Comparison of ENCODE assay signal across 8 cellular contexts in the genomic region with DNA sequence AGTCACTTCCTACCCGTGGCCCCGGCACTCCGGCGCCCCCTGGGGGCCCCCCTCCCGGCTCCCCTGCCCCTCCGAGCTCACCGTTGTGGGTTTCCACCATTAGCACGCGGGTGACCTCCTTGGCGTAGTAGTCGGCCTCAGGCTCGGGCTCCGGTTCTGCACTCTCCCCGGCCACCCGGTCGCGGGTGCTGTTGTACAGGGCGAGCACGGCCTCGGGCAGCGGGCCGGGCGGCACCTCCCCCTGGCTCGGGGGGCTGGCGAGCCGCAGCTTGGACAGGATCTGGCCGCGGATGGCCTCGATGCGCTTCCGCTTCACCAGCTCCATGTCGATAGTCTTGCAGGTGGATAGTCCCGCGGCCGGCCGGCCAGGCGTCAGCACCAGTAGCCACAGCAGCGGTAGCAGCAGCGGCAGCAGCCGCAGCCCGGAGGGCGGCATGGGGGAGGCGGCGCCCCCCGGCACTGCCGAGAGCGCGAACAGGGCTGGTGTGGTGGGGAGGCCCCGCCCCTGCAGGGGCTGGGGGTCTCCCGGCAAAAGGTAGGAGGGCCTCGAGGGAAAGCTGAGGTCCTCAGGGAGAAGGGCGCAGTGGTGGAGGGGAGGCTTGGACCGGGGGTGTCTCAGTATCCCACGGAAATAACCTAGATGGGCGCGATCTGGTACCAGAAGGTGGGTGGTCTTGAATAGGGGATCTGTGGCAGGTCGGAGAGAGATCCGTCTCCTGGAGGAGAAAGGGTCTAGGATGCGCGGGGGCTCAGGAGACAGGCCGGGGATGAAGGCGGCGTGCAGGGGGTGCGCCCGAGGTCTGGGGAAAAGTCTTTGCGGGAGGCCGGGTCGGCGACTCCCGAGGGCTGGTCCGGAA. TPM values are rescaled to one million over a fixed set of nuclear protein-coding genes. Genes with fewer than 3 reads are reported as not detected.
DNase-seq lines count a peak whose midpoint lies in the region; ATAC-seq and TF ChIP-seq lines count a peak whose summit lies in the region.

No MANE protein-coding gene starts in this region.

- peak overlapping the region; percentile 100 for H3K4me3 Mint-ChIP-seq in activated T-helper 2 cell treated with anti-CD3 and anti-CD28 coated beads, Interferon-gamma antibody, Interleukin-2, Interleukin-4, amounts not matched to agents 10 μg/mL and 5 μg/mL and 100 μg/mL, durations not matched to agents 14 hours and 24 hours and 36 hours (ENCODE audit: low read depth)

- TF ChIP-seq POLR2A in Peyer's patch (IDR thresholded peaks at IDR 0.05) (no peak), ovary (IDR thresholded peaks at IDR 0.05) (no peak), tibial nerve (IDR thresholded peaks at IDR 0.05) (no peak)

- peak; percentile 12 to 72 (median 40) for TF ChIP-seq CTCF in Peyer's patch (IDR thresholded peaks at IDR 0.05)
- peak in 1 of 3 donors; percentile 30 for TF ChIP-seq CTCF in ovary (IDR thresholded peaks at IDR 0.05)
- TF ChIP-seq CTCF in tibial nerve (IDR thresholded peaks at IDR 0.05) = peak in 4 of 5 experiments; percentile 27 to 52 (median 40)

- H3K27ac Mint-ChIP-seq in activated T-helper 2 cell treated with anti-CD3 and anti-CD28 coated beads, Interferon-gamma antibody, Interleukin-2, Interleukin-4, amounts not matched to agents 10 μg/mL and 5 μg/mL and 100 μg/mL, durations not matched to agents 14 hours and 24 hours and 36 hours = peak overlapping the region; percentile 97

- H3K27ac ChIP-seq in Peyer's patch = peak overlapping the region; percentile 84 to 99 (median 92)
- H3K27ac ChIP-seq in ovary = peak overlapping the region; percentile 65 to 77
- H3K27ac ChIP-seq in tibial nerve = peak overlapping the region; percentile 64 to 94 (median 80)

- H3K9me3 ChIP-seq in Peyer's patch (no peaks in the 10 kb centered on the region), ovary (no peaks in the 10 kb centered on the region), tibial nerve (no peaks in the 10 kb centered on the region)

- H3K9me3 Mint-ChIP-seq in activated T-helper 2 cell treated with anti-CD3 and anti-CD28 coated beads, Interferon-gamma antibody, Interleukin-2, Interleukin-4, amounts not matched to agents 10 μg/mL and 5 μg/mL and 100 μg/mL, durations not matched to agents 14 hours and 24 hours and 36 hours = no peaks in the 10 kb centered on the region

- intact Hi-C loops in activated T-helper 2 cell treated with anti-CD3 and anti-CD28 coated beads, Interferon-gamma antibody, Interleukin-2, Interleukin-4, amounts not matched to agents 10 μg/mL and 5 μg/mL and 100 μg/mL, durations not matched to agents 14 hours and 24 hours and 36 hours (cut with micrococcal nuclease) = loop anchor here (1.0 kb wide), 1 partner anchor 90 kb away; no protein-coding TSS in a partner anchor
- intact Hi-C loops in ovary (cut with DNase I) = loop anchor here in 2 of 4 donors (2.0 to 5.0 kb wide), 2 partner anchors 28 to 41 kb away; partner anchors contain the start of gene CCDC97 (in 1 of the 2)

- 0 to 1% (median 0%) methylated on average over 61 to 71 of the region's 71 CpGs for WGBS in ovary, 3 donors
- WGBS in tibial nerve, 2 donors = 1% methylated on average over 52 to 68 of the region's 71 CpGs

- H3K4me3 ChIP-seq in Peyer's patch (peak overlapping the region; percentile 84 to 91 (median 88)), ovary (peak overlapping the region; percentile 60), tibial nerve (peak overlapping the region; percentile 60 to 88 (median 76))

- ATAC-seq in GM21723 (IDR thresholded peaks at IDR 0.05; ENCODE audit: unreplicated experiment) (peak; percentile 3), GM21528 (IDR thresholded peaks at IDR 0.05; ENCODE audit: low FRiP score, unreplicated experiment) (no peak)

- TF ChIP-seq EP300 in ovary (IDR thresholded peaks at IDR 0.05) (no peak), tibial nerve (IDR thresholded peaks at IDR 0.05) (no peak)

- H3K4me1 Mint-ChIP-seq in activated T-helper 2 cell treated with anti-CD3 and anti-CD28 coated beads, Interferon-gamma antibody, Interleukin-2, Interleukin-4, amounts not matched to agents 10 μg/mL and 5 μg/mL and 100 μg/mL, durations not matched to agents 14 hours and 24 hours and 36 hours (ENCODE audit: low read depth) = peaks cover 48% of the 10 kb centered on the region

- DNase-seq in AG08395 (ENCODE audit: low spot score) (peak; percentile 66), Peyer's patch (peak; percentile 70 to 93 (median 87)), germinal center (ENCODE audit: low spot score) (peak; percentile 89), ovary (peak; percentile 46 to 76 (median 70)), tibial nerve (ENCODE audit: low spot score in 2 of 2) (peak; percentile 44 to 49)
- DNase-seq in activated T-helper 2 cell treated with anti-CD3 and anti-CD28 coated beads, Interferon-gamma antibody, Interleukin-2, Interleukin-4, amounts not matched to agents 10 μg/mL and 5 μg/mL and 100 μg/mL, durations not matched to agents 14 hours and 24 hours and 36 hours (ENCODE audit: low spot score) = peak; percentile 74

- no peaks in the 10 kb centered on the region for H3K27me3 Mint-ChIP-seq in activated T-helper 2 cell treated with anti-CD3 and anti-CD28 coated beads, Interferon-gamma antibody, Interleukin-2, Interleukin-4, amounts not matched to agents 10 μg/mL and 5 μg/mL and 100 μg/mL, durations not matched to agents 14 hours and 24 hours and 36 hours (ENCODE audit: low read depth)

- H3K27me3 ChIP-seq in Peyer's patch (peaks cover 0 to 4% of the 10 kb centered on the region in 2 donors), ovary (no peaks in the 10 kb centered on the region), tibial nerve (no peaks in the 10 kb centered on the region)

- H3K36me3 Mint-ChIP-seq in activated T-helper 2 cell treated with anti-CD3 and anti-CD28 coated beads, Interferon-gamma antibody, Interleukin-2, Interleukin-4, amounts not matched to agents 10 μg/mL and 5 μg/mL and 100 μg/mL, durations not matched to agents 14 hours and 24 hours and 36 hours (ENCODE audit: low read depth) = peaks cover 56% of the 10 kb centered on the region

- H3K36me3 ChIP-seq in Peyer's patch = peaks cover 0 to 4% (median 0%) of the 10 kb centered on the region in 3 donors
- no peaks in the 10 kb centered on the region for H3K36me3 ChIP-seq in ovary
- H3K36me3 ChIP-seq in tibial nerve = peaks cover 0 to 5% (median 0%) of the 10 kb centered on the region in 3 donors

- H3K4me1 ChIP-seq in Peyer's patch (peaks cover 0 to 22% (median 8%) of the 10 kb centered on the region in 4 donors), ovary (ENCODE audit: insufficient read depth) (peaks cover 12% of the 10 kb centered on the region), tibial nerve (peaks cover 0 to 52% (median 3%) of the 10 kb centered on the region in 4 donors)

RNA-seq across cellular contexts. Expression of gene TGFB1, which starts 0.9 kb away (rescaled TPM):
- total RNA-seq in Peyer's patch (10 to 100 TPM in 3 of 4 donors, 1 to 10 TPM in 1; 6.8 to 80.9 (median 22.9) TPM), ovary (10 to 100 TPM in 6 of 7 donors, 1 to 10 TPM in 1; 9.1 to 31.8 (median 22.1) TPM), tibial nerve (10 to 100 TPM; 14.6 to 31.8 (median 23.9) TPM)
- 125 and 126 TPM in 2 replicates for total RNA-seq in activated T-helper 2 cell treated with anti-CD3 and anti-CD28 coated beads, Interferon-gamma antibody, Interleukin-2, Interleukin-4, amounts not matched to agents 10 μg/mL and 5 μg/mL and 100 μg/mL, durations not matched to agents 14 hours and 24 hours and 36 hours
- 10 to 100 TPM; 14.2 to 18.1 TPM for polyA plus RNA-seq in ovary

RNA-seq across cellular contexts. Expression of gene B9D2, which starts 11.1 kb away (rescaled TPM):
- total RNA-seq in Peyer's patch (1 to 10 TPM in 3 of 4 donors, not detected in 1; 3.6 to 6.8 (median 3.8) TPM), ovary (1 to 10 TPM; 2.6 to 6.5 (median 4.7) TPM), tibial nerve (1 to 10 TPM in 3 of 4 donors, under 1 TPM in 1; 0.87 to 8.2 (median 3.6) TPM)
- 6.2 TPM in 2 replicates for total RNA-seq in activated T-helper 2 cell treated with anti-CD3 and anti-CD28 coated beads, Interferon-gamma antibody, Interleukin-2, Interleukin-4, amounts not matched to agents 10 μg/mL and 5 μg/mL and 100 μg/mL, durations not matched to agents 14 hours and 24 hours and 36 hours
- 1 to 10 TPM in 1 of 2 donors, under 1 TPM in 1; 0.83 to 7.2 TPM for polyA plus RNA-seq in ovary

RNA-seq across cellular contexts. Expression of gene TMEM91, which starts 23.5 kb away (rescaled TPM):
- total RNA-seq in Peyer's patch = 10 to 100 TPM in 2 of 4 donors, 1 to 10 TPM in 2; 8.3 to 19.6 (median 11.0) TPM
- 4.2 and 4.8 TPM in 2 replicates for total RNA-seq in activated T-helper 2 cell treated with anti-CD3 and anti-CD28 coated beads, Interferon-gamma antibody, Interleukin-2, Interleukin-4, amounts not matched to agents 10 μg/mL and 5 μg/mL and 100 μg/mL, durations not matched to agents 14 hours and 24 hours and 36 hours
- 10 to 100 TPM in 3 of 7 donors, 1 to 10 TPM in 4; 6.5 to 22.3 (median 9.9) TPM for total RNA-seq in ovary
- polyA plus RNA-seq in ovary = 10 to 100 TPM in 1 of 2 donors, 1 to 10 TPM in 1; 6.2 to 16.1 TPM
- 10 to 100 TPM; 20.3 to 50.8 (median 31.5) TPM for total RNA-seq in tibial nerve

RNA-seq across cellular contexts. Expression of gene CCDC97, which starts 42.9 kb away (rescaled TPM):
- 10 to 100 TPM; 17.9 to 33.0 (median 29.6) TPM for total RNA-seq in Peyer's patch
- 33.5 and 34.4 TPM in 2 replicates for total RNA-seq in activated T-helper 2 cell treated with anti-CD3 and anti-CD28 coated beads, Interferon-gamma antibody, Interleukin-2, Interleukin-4, amounts not matched to agents 10 μg/mL and 5 μg/mL and 100 μg/mL, durations not matched to agents 14 hours and 24 hours and 36 hours
- total RNA-seq in ovary = 10 to 100 TPM; 12.8 to 46.1 (median 32.1) TPM
- 10 to 100 TPM; 17.4 to 23.6 TPM for polyA plus RNA-seq in ovary
- total RNA-seq in tibial nerve = 10 to 100 TPM; 12.9 to 21.3 (median 15.0) TPM

RNA-seq across cellular contexts. Expression of gene EXOSC5, which starts 44.3 kb away (rescaled TPM):
- 10 to 100 TPM in 2 of 4 donors, 1 to 10 TPM in 2; 5.4 to 12.4 (median 10.0) TPM for total RNA-seq in Peyer's patch
- 50.4 and 54.3 TPM in 2 replicates for total RNA-seq in activated T-helper 2 cell treated with anti-CD3 and anti-CD28 coated beads, Interferon-gamma antibody, Interleukin-2, Interleukin-4, amounts not matched to agents 10 μg/mL and 5 μg/mL and 100 μg/mL, durations not matched to agents 14 hours and 24 hours and 36 hours
- total RNA-seq in ovary = 10 to 100 TPM in 4 of 7 donors, 1 to 10 TPM in 3; 6.6 to 25.0 (median 13.8) TPM
- polyA plus RNA-seq in ovary = 10 to 100 TPM in 1 of 2 donors, 1 to 10 TPM in 1; 1.5 to 24.6 TPM
- 10 to 100 TPM; 14.0 to 21.3 (median 19.8) TPM for total RNA-seq in tibial nerve
